ENCODE assay signal across 28 cellular contexts in genomic region chr2:174439323-174439722, GRCh38.
"Had no signal": no experiment of that assay in that cellular context is flagged by ENCODE, and none has a peak within 500 bp of the region (broad histone marks: within the 10 kb centered on the region; RNA-seq: fewer than 3 reads in every experiment).

No MANE protein-coding gene starts in this region.

- DNase-seq: activated B cell treated with CpG ODN at 0.5 μM for 24 hours; activated CD4-positive, alpha-beta T cell treated with anti-CD3 and anti-CD28 coated beads for 48 hours; activated CD4-positive, alpha-beta T cell treated with anti-CD3 and anti-CD28 coated beads, Interleukin-2, amount 50 U/mL, for 1 hour; activated CD4-positive, alpha-beta T cell treated with anti-CD3 and anti-CD28 coated beads, Interleukin-2, amount 50 U/mL, for 48 hours; activated CD8-positive, alpha-beta memory T cell treated with anti-CD3 and anti-CD28 coated beads for 24 hours; activated CD8-positive, alpha-beta T cell treated with anti-CD3 and anti-CD28 coated beads for 36 hours; activated effector memory CD4-positive, alpha-beta T cell treated with anti-CD3 and anti-CD28 coated beads, Interleukin-2, amount 50 U/mL, for 16 hours; activated naive CD4-positive, alpha-beta T cell treated with anti-CD3 and anti-CD28 coated beads for 36 hours; activated naive CD8-positive, alpha-beta T cell treated with anti-CD3 and anti-CD28 coated beads for 36 hours; activated naive CD8-positive, alpha-beta T cell treated with anti-CD3 and anti-CD28 coated beads, Interleukin-2, amount 50 U/mL, for 24 hours; activated T-cell treated with anti-CD3 and anti-CD28 coated beads, Interleukin-2, amount 50 U/mL, for 4 hours; adrenal gland; amygdala; aorta; body of pancreas; central memory CD4-positive, alpha-beta T cell; cerebellar nuclear complex; colonic mucosa; effector CD8-positive, alpha-beta T cell; foreskin fibroblast; heart right ventricle; T-helper 1 cell; T-helper 17 cell; T1000; WERI-Rb-1 had no signal

- H3K4me1 ChIP-seq: body of pancreas, colonic mucosa had no signal

- H3K27me3 ChIP-seq: adrenal gland, body of pancreas, colonic mucosa, gastroesophageal sphincter, heart right ventricle had no signal

- H3K36me3 ChIP-seq: colonic mucosa, WERI-Rb-1 had no signal

- H3K27ac ChIP-seq: adrenal gland, body of pancreas, colonic mucosa, gastroesophageal sphincter, WERI-Rb-1 had no signal

- ATAC-seq: activated CD4-positive, CD25-positive, alpha-beta regulatory T cell treated with anti-CD3 and anti-CD28 coated beads, Interleukin-2, amount 50 U/mL, for 24 hours; activated CD8-positive, alpha-beta T cell treated with anti-CD3 and anti-CD28 coated beads for 36 hours; activated naive CD8-positive, alpha-beta T cell treated with anti-CD3 and anti-CD28 coated beads, Interleukin-2, amount 50 U/mL, for 24 hours; activated T-cell treated with anti-CD3 and anti-CD28 coated beads, Interleukin-2, amount 50 U/mL, for 4 hours; body of pancreas; esophagus mucosa; gastroesophageal sphincter; heart right ventricle; T-helper 17 cell had no signal

- H3K9me3 ChIP-seq: adrenal gland, body of pancreas, colonic mucosa, gastroesophageal sphincter, heart right ventricle had no signal

- H3K4me3 ChIP-seq: adrenal gland, body of pancreas, colonic mucosa, gastroesophageal sphincter, heart right ventricle had no signal
